Comparison of ENCODE assay signal across 27 cellular contexts in genomic region chr4:45293335-45293734, GRCh38.
DNase-seq lines count a peak whose midpoint lies in the region; FAIRE-seq and TF ChIP-seq lines count a peak whose summit lies in the region.
"Had no signal": no experiment of that assay in that cellular context is flagged by ENCODE, and none has a peak within 500 bp of the region (broad histone marks: within the 10 kb centered on the region; RNA-seq: fewer than 3 reads in every experiment).

No MANE protein-coding gene starts in this region.

- H3K27me3 ChIP-seq in H1 (replicated peaks in 1 of 4; ENCODE audit: control insufficient read depth in 3 of 4, extremely low read depth in 1 of 4, insufficient read depth in 3 of 4, low read length in 3 of 4) (no peaks in the 10 kb centered on the region), neuronal stem cell (ENCODE audit: control insufficient read depth in 3 of 3, insufficient read depth in 3 of 3, low read depth in 1 of 3, low read length in 3 of 3) (no peaks in the 10 kb centered on the region)
- H3K27me3 ChIP-seq: BE2C, BLaER1 had no signal

- no peaks in the 10 kb centered on the region for H3K4me1 Mint-ChIP-seq in activated CD4-positive, alpha-beta memory T cell treated with anti-CD3 and anti-CD28 coated beads, Interleukin-2, amount 10 ng/mL, durations not matched to agents 7 days and 5 days
- H3K4me1 Mint-ChIP-seq: CD14-positive monocyte; CD4-positive, alpha-beta memory T cell; CD4-positive, CD25-positive, alpha-beta regulatory T cell; CD8-positive, alpha-beta memory T cell had no signal

- H3K27ac ChIP-seq in H1 (ENCODE audit: low read depth, low read length) (no peak overlapping the region), kidney (ENCODE audit: low read depth in 2 of 2, low read length in 2 of 2) (no peak overlapping the region), neuronal stem cell (replicated peaks; ENCODE audit: low read length) (no peak overlapping the region)
- H3K27ac ChIP-seq: BLaER1 had no signal

- H3K4me3 ChIP-seq in H1 (ENCODE audit: extremely low read depth in 1 of 4, insufficient read depth in 2 of 4, low read depth in 3 of 4, low read length in 4 of 4) (no peak overlapping the region), kidney (ENCODE audit: low read length in 2 of 2) (no peak overlapping the region), neuronal stem cell (ENCODE audit: low read length in 2 of 2) (peak overlapping the region in 1 of 2 donors; percentile 2)
- H3K4me3 ChIP-seq: BLaER1, GM12878 had no signal

- TF ChIP-seq EP300 in H1 (IDR thresholded peaks at IDR 0.05; ENCODE audit: borderline replicate concordance in 1 of 2, low read depth in 2 of 2, low read length in 2 of 2): no peak

- TF ChIP-seq CTCF in H1 (IDR thresholded peaks at IDR 0.05; ENCODE audit: control extremely low read depth in 1 of 3, insufficient read depth in 1 of 3, low read depth in 1 of 3, low read length in 3 of 3): no peak
- no peak for TF ChIP-seq CTCF in kidney (IDR thresholded peaks at IDR 0.05; ENCODE audit: borderline replicate concordance, extremely low read depth, insufficient read depth)

- H4K20me1 ChIP-seq in H1 (replicated peaks in 1 of 2; ENCODE audit: control insufficient read depth in 1 of 2, insufficient read depth in 2 of 2, low read length in 2 of 2): no peaks in the 10 kb centered on the region
- H4K20me1 ChIP-seq: BLaER1 had no signal

- H3K4me2 ChIP-seq in H1 (ENCODE audit: insufficient read depth in 1 of 2, low read depth in 2 of 2, low read length in 2 of 2) (no peak overlapping the region), neuronal stem cell (ENCODE audit: insufficient read depth, low read length, poor library complexity, severe bottlenecking) (no peak overlapping the region)
- H3K4me2 ChIP-seq: BLaER1 had no signal

- TF ChIP-seq POLR2A in H1 (IDR thresholded peaks at IDR 0.05; ENCODE audit: control extremely low read depth in 1 of 2, low read depth in 2 of 2, low read length in 2 of 2): no peak

- no peak for TF ChIP-seq RAD21 in H1 (IDR thresholded peaks at IDR 0.05 in 1 of 2, conservative IDR thresholded peaks at IDR 0.05 in 1 of 2; ENCODE audit: low read depth in 2 of 2, low read length in 2 of 2)

- H2BK20ac ChIP-seq in H1 (ENCODE audit: low read length): no peak overlapping the region

- no peak overlapping the region for H2BK15ac ChIP-seq in H1 (ENCODE audit: low read length)
- H2BK15ac ChIP-seq in neuronal stem cell (ENCODE audit: low read length): no peak overlapping the region

- no peak overlapping the region for H3K27ac Mint-ChIP-seq in activated CD4-positive, alpha-beta memory T cell treated with anti-CD3 and anti-CD28 coated beads, Interleukin-2, amount 10 ng/mL, durations not matched to agents 7 days and 5 days
- H3K27ac Mint-ChIP-seq: CD14-positive monocyte; CD4-positive, alpha-beta memory T cell; CD4-positive, CD25-positive, alpha-beta regulatory T cell; CD8-positive, alpha-beta memory T cell had no signal

- H2AK5ac ChIP-seq in H1 (ENCODE audit: low read depth, low read length) (no peak overlapping the region), neuronal stem cell (ENCODE audit: low read depth, low read length) (no peak overlapping the region)

- no peak overlapping the region for H3K4me3 Mint-ChIP-seq in activated CD4-positive, alpha-beta memory T cell treated with anti-CD3 and anti-CD28 coated beads, Interleukin-2, amount 10 ng/mL, durations not matched to agents 7 days and 5 days
- H3K4me3 Mint-ChIP-seq: CD14-positive monocyte; CD4-positive, alpha-beta memory T cell; CD4-positive, CD25-positive, alpha-beta regulatory T cell; CD8-positive, alpha-beta memory T cell had no signal

- H4K91ac ChIP-seq in H1 (replicated peaks; ENCODE audit: insufficient read length, low read length): no peak overlapping the region
- H4K91ac ChIP-seq in neuronal stem cell (ENCODE audit: low read depth, low read length, poor library complexity): no peak overlapping the region

- H2BK12ac ChIP-seq in H1 (ENCODE audit: low read depth, low read length) (no peak overlapping the region), neuronal stem cell (ENCODE audit: low read length) (no peak overlapping the region)

- H2AFZ ChIP-seq in H1 (ENCODE audit: low read length): no peak overlapping the region
- H2AFZ ChIP-seq in neuronal stem cell (ENCODE audit: low read length): peak overlapping the region; percentile 21

- H4K5ac ChIP-seq in H1 (ENCODE audit: insufficient read length, low read depth, low read length): no peak overlapping the region

- no peak overlapping the region for H3K4ac ChIP-seq in H1 (replicated peaks; ENCODE audit: insufficient read length, low read depth, low read length)
- H3K4ac ChIP-seq in neuronal stem cell (ENCODE audit: low read length): no peak overlapping the region

- H4K8ac ChIP-seq in H1 (ENCODE audit: extremely low read depth, insufficient read depth, low read length) (peak overlapping the region; percentile 54; the same call in 1 of the 2 replicates), neuronal stem cell (ENCODE audit: low read depth, low read length) (no peak overlapping the region)

- H2BK5ac ChIP-seq in H1 (ENCODE audit: low read depth, low read length): no peak overlapping the region
- no peak overlapping the region for H2BK5ac ChIP-seq in neuronal stem cell (ENCODE audit: low read length)

- H3K4me1 ChIP-seq in H1 (replicated peaks in 1 of 4; ENCODE audit: control insufficient read depth in 3 of 4, insufficient read depth in 4 of 4, low read length in 3 of 4) (no peaks in the 10 kb centered on the region), kidney (ENCODE audit: control insufficient read depth in 1 of 2, insufficient read depth in 1 of 2, low read depth in 1 of 2, low read length in 2 of 2) (no peaks in the 10 kb centered on the region), neuronal stem cell (ENCODE audit: control insufficient read depth in 2 of 2, insufficient read depth in 1 of 2, low read depth in 1 of 2, low read length in 2 of 2) (no peaks in the 10 kb centered on the region)
- H3K4me1 ChIP-seq: BE2C, BLaER1 had no signal

- DNase-seq in H1 (ENCODE audit: low read depth in 1 of 2, low spot score in 2 of 2) (no peak), kidney (peak; percentile 13), neuronal stem cell (ENCODE audit: low spot score) (no peak), HuH-7.5 (ENCODE audit: low spot score) (no peak), kidney tubule cell (ENCODE audit: low spot score) (no peak)
- no peak for DNase-seq in activated CD4-positive, alpha-beta memory T cell treated with anti-CD3 and anti-CD28 coated beads, Interleukin-2, amount 10 ng/mL, durations not matched to agents 7 days and 5 days
- DNase-seq in stimulated activated CD8-positive, alpha-beta memory T cell treated with anti-CD3 and anti-CD28 coated beads, Interleukin-4, amount 100 ng/mL, for 48 hours: no peak
- DNase-seq: 8988T; ACHN; BE2C; C1 segment of cervical spinal cord; CD4-positive, alpha-beta memory T cell; CD4-positive, CD25-positive, alpha-beta regulatory T cell; CD8-positive, alpha-beta memory T cell; COR-L47; DMS 273 treated with DMSO at 0.1 percent for 48 hours; DMS153; DMS53; DMS79; DND-41; EL; GDM1 had no signal

- no peak overlapping the region for H3K56ac ChIP-seq in H1 (replicated peaks; ENCODE audit: insufficient read length, low read depth, low read length)

- POLR2A ChIA-PET in H1 (lab: Charles Lee; ENCODE audit: partially characterized antibody): interaction anchor here (0.5 kb wide), 1 partner anchor 21 kb away, joined by 3 read pairs; no protein-coding TSS in a partner anchor
- POLR2A ChIA-PET in activated CD4-positive, alpha-beta memory T cell treated with anti-CD3 and anti-CD28 coated beads, Interleukin-2, amount 10 ng/mL, durations not matched to agents 7 days and 5 days (lab: Charles Lee): no interaction called here

- H3K79me1 ChIP-seq in H1 (ENCODE audit: low read depth, low read length) (no peaks in the 10 kb centered on the region), neuronal stem cell (ENCODE audit: low read depth, low read length) (no peaks in the 10 kb centered on the region)

- no peaks in the 10 kb centered on the region for H3K23me2 ChIP-seq in H1 (ENCODE audit: low read depth, low read length)

- H3K14ac ChIP-seq in H1 (ENCODE audit: insufficient read length) (no peak overlapping the region), neuronal stem cell (ENCODE audit: low read length) (no peak overlapping the region)

- H3K36me3 Mint-ChIP-seq in activated CD4-positive, alpha-beta memory T cell treated with anti-CD3 and anti-CD28 coated beads, Interleukin-2, amount 10 ng/mL, durations not matched to agents 7 days and 5 days (ENCODE audit: low read depth): no peaks in the 10 kb centered on the region
- H3K36me3 Mint-ChIP-seq: CD14-positive monocyte; CD4-positive, alpha-beta memory T cell; CD4-positive, CD25-positive, alpha-beta regulatory T cell; CD8-positive, alpha-beta memory T cell had no signal

- H2BK120ac ChIP-seq in H1 (replicated peaks; ENCODE audit: low read depth, low read length): no peak overlapping the region
- no peak overlapping the region for H2BK120ac ChIP-seq in neuronal stem cell (ENCODE audit: low read depth, low read length)

- no peak overlapping the region for H3K23ac ChIP-seq in H1 (ENCODE audit: insufficient read length)
- no peak overlapping the region for H3K23ac ChIP-seq in neuronal stem cell (ENCODE audit: low read depth, low read length, poor library complexity)

- 91% methylated on average over 6 of the region's 6 CpGs; no CpG with 5 or more reads in 1 of the 2 experiments for WGBS in H1 (ENCODE audit: extremely low coverage in 1 of 2, insufficient coverage in 1 of 2, insufficient read length in 1 of 2, insufficient replicate concordance in 2 of 2, low coverage in 1 of 2, low lambda C conversion rate in 2 of 2, missing lambda C conversion rate in 1 of 2), 2 experiments
- no CpG with 5 or more reads among the region's 6 CpGs for WGBS in neuronal stem cell (ENCODE audit: extremely low coverage in 2 of 2, insufficient read length in 2 of 2, insufficient replicate concordance in 1 of 2), 2 donors

- CTCF ChIA-PET in H1 (lab: Charles Lee; ENCODE audit: partially characterized antibody): no interaction called here
- CTCF ChIA-PET in activated CD4-positive, alpha-beta memory T cell treated with anti-CD3 and anti-CD28 coated beads, Interleukin-2, amount 10 ng/mL, durations not matched to agents 7 days and 5 days (lab: Charles Lee): no interaction called here

- H3K27me3 Mint-ChIP-seq in activated CD4-positive, alpha-beta memory T cell treated with anti-CD3 and anti-CD28 coated beads, Interleukin-2, amount 10 ng/mL, durations not matched to agents 7 days and 5 days: no peaks in the 10 kb centered on the region
- H3K27me3 Mint-ChIP-seq: CD4-positive, alpha-beta memory T cell; CD4-positive, CD25-positive, alpha-beta regulatory T cell; CD8-positive, alpha-beta memory T cell had no signal

- intact Hi-C loops in kidney (cut with DNase I): no loop called here

- no peaks in the 10 kb centered on the region for H3K79me2 ChIP-seq in H1 (ENCODE audit: control insufficient read depth in 1 of 2, insufficient read depth in 2 of 2, low read length in 2 of 2)

- H3K36me3 ChIP-seq in H1 (ENCODE audit: control insufficient read depth in 2 of 4, insufficient read depth in 4 of 4, low read length in 3 of 4): no peaks in the 10 kb centered on the region
- no peaks in the 10 kb centered on the region for H3K36me3 ChIP-seq in kidney (ENCODE audit: control insufficient read depth in 1 of 2, insufficient read depth in 2 of 2, low read length in 2 of 2)
- no peaks in the 10 kb centered on the region for H3K36me3 ChIP-seq in neuronal stem cell (replicated peaks in 1 of 2; ENCODE audit: control insufficient read depth in 2 of 2, insufficient read depth in 2 of 2, low read length in 2 of 2)
- H3K36me3 ChIP-seq: BE2C, BLaER1 had no signal

- FAIRE-seq in H1 (lab: Jason Lieb, UNC) (no peak), kidney (lab: Jason Lieb, UNC) (no peak)
- FAIRE-seq: A204.1, GM12878, GM19239 had no signal

- H3K9me3 ChIP-seq in H1 (ENCODE audit: insufficient read depth in 2 of 2, low read depth in 1 of 2, low read length in 1 of 2) (no peaks in the 10 kb centered on the region), kidney (ENCODE audit: control insufficient read depth in 1 of 2, low read length in 2 of 2) (no peaks in the 10 kb centered on the region), neuronal stem cell (replicated peaks in 1 of 2; ENCODE audit: control insufficient read depth in 2 of 2, insufficient read depth in 1 of 2, low read depth in 1 of 2, low read length in 2 of 2) (no peaks in the 10 kb centered on the region)
- H3K9me3 ChIP-seq: BE2C, BLaER1 had no signal

- H3K18ac ChIP-seq in H1 (ENCODE audit: extremely low read depth, low read length) (no peak overlapping the region), neuronal stem cell (ENCODE audit: low read length) (no peak overlapping the region)

- H3K9me3 Mint-ChIP-seq in activated CD4-positive, alpha-beta memory T cell treated with anti-CD3 and anti-CD28 coated beads, Interleukin-2, amount 10 ng/mL, durations not matched to agents 7 days and 5 days: peaks cover 18% of the 10 kb centered on the region

- H3K9ac ChIP-seq in H1 (replicated peaks in 1 of 4; ENCODE audit: extremely low read depth in 1 of 4, low read depth in 3 of 4, low read length in 3 of 4) (no peak overlapping the region), kidney (ENCODE audit: low read length in 2 of 2) (no peak overlapping the region), neuronal stem cell (ENCODE audit: low read depth, low read length, poor library complexity) (no peak overlapping the region)
- H3K9ac ChIP-seq: BLaER1 had no signal
